In the genomic region with DNA sequence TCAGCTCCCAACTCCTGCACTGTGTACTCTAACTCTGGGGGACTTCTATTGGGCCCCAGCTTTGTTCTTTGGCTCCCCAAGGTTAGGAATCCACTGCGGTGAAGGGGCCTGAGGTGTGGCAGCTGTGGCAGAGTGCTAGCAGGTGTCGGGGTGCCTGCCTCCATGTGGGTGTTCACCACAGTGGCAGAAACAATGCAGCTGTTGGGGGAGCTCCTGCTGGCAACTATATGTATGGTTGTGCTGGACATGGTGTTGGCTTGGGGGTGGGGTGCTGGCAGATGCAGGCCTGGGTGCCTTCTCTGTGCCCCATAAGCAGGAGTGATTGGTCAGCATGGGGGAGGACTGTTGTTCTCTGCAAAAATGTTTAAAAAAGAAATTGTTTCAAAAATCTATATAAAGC, we compare ENCODE assay signal across 23 cellular contexts.
"Had no signal": no experiment of that assay in that cellular context is flagged by ENCODE, and none has a peak within 500 bp of the region (broad histone marks: within the 10 kb centered on the region; RNA-seq: fewer than 3 reads in every experiment).

No MANE protein-coding gene starts in this region.

- H3K4me3 ChIP-seq: lung, right lobe of liver, thoracic aorta, tibial nerve, upper lobe of left lung, uterus had no signal

- H3K4me1 ChIP-seq: parathyroid adenoma, right lobe of liver, tibial nerve, upper lobe of left lung, uterus had no signal

- H2AFZ ChIP-seq: parathyroid adenoma had no signal

- H3K36me3 ChIP-seq: neutrophil, right lobe of liver, thoracic aorta, tibial nerve, upper lobe of left lung, uterus had no signal

- H3K79me2 ChIP-seq: parathyroid adenoma had no signal

- H3K27ac ChIP-seq: neutrophil, parathyroid adenoma, right lobe of liver, thoracic aorta, tibial nerve, upper lobe of left lung, uterus had no signal

- DNase-seq: cortex of kidney; hypothalamus; islet precursor cell; left ventricle myocardium superior; right lobe of liver; small intestine; stimulated activated CD4-positive, alpha-beta T cell treated with anti-CD3 and anti-CD28 coated beads, Interleukin-15, amount 100 ng/mL, for 24 hours; stimulated activated CD4-positive, alpha-beta T cell treated with anti-CD3 and anti-CD28 coated beads, Interleukin-2, amount 100 ng/mL, for 48 hours; stimulated activated naive B cell treated with anti-CD40 and anti-IgM and Interleukin-4, amounts not matched to agents 10 μg/mL and 1 μg/mL and 100 μg/mL, for 72 hours; uterus had no signal

- ATAC-seq: left ventricle myocardium superior; natural killer cell treated with Interleukin-12 subunit alpha and Interleukin-12 subunit beta and Interleukin-15 and Interleukin-18, amount 100 ng/mL, for 72 hours; right lobe of liver; stimulated activated naive B cell treated with anti-CD40 and anti-IgM and Interleukin-4, amounts not matched to agents 10 μg/mL and 1 μg/mL and 100 μg/mL, for 72 hours had no signal

- H3K27me3 ChIP-seq: neutrophil, right lobe of liver, tibial nerve, upper lobe of left lung, uterus had no signal

- H3K9ac ChIP-seq: parathyroid adenoma had no signal

- H3K27ac Mint-ChIP-seq: immature natural killer cell; memory B cell; natural killer cell treated with Interleukin-12 subunit alpha and Interleukin-12 subunit beta and Interleukin-15 and Interleukin-18, amount 100 ng/mL, for 72 hours; progenitor cell of endocrine pancreas; stimulated activated naive B cell treated with anti-CD40 and anti-IgM and Interleukin-4, amounts not matched to agents 10 μg/mL and 1 μg/mL and 100 μg/mL, for 72 hours; stimulated activated naive CD8-positive, alpha-beta T cell treated with anti-CD3 and anti-CD28 coated beads, Interleukin-15, Interleukin-2, amounts not matched to agents 100 ng/mL and 50 ng/mL, for 24 hours had no signal

- FAIRE-seq: frontal cortex, small intestine had no signal

- H3K9me3 ChIP-seq: neutrophil, right lobe of liver, thoracic aorta, upper lobe of left lung had no signal

- H3K27me3 Mint-ChIP-seq: memory B cell; progenitor cell of endocrine pancreas; stimulated activated naive B cell treated with anti-CD40 and anti-IgM and Interleukin-4, amounts not matched to agents 10 μg/mL and 1 μg/mL and 100 μg/mL, for 72 hours; stimulated activated naive CD8-positive, alpha-beta T cell treated with anti-CD3 and anti-CD28 coated beads, Interleukin-15, Interleukin-2, amounts not matched to agents 100 ng/mL and 50 ng/mL, for 24 hours had no signal

- H3K4me3 Mint-ChIP-seq: memory B cell; natural killer cell treated with Interleukin-12 subunit alpha and Interleukin-12 subunit beta and Interleukin-15 and Interleukin-18, amount 100 ng/mL, for 72 hours; neural crest cell; stimulated activated naive B cell treated with anti-CD40 and anti-IgM and Interleukin-4, amounts not matched to agents 10 μg/mL and 1 μg/mL and 100 μg/mL, for 72 hours; stimulated activated naive CD8-positive, alpha-beta T cell treated with anti-CD3 and anti-CD28 coated beads, Interleukin-15, Interleukin-2, amounts not matched to agents 100 ng/mL and 50 ng/mL, for 24 hours had no signal
